8 cellular contexts compared by ENCODE assay signal in genomic region chr7:102527822-102528793, GRCh38. TPM values are rescaled to one million over a fixed set of nuclear protein-coding genes. Genes with fewer than 3 reads are reported as not detected.
"Had no signal": no experiment of that assay in that cellular context is flagged by ENCODE, and none has a peak within 500 bp of the region (broad histone marks: within the 10 kb centered on the region; RNA-seq: fewer than 3 reads in every experiment).

No MANE protein-coding gene starts in this region.

RNA-seq across cellular contexts. Expression of gene UPK3BL2, which starts 15.4 kb away (rescaled TPM):
- total RNA-seq: RPMI7951 had no signal

RNA-seq across cellular contexts. Expression of gene SPDYE2, which starts 22.9 kb away (rescaled TPM):
- total RNA-seq: activated CD4-positive, alpha-beta memory T cell treated with anti-CD3 and anti-CD28 coated beads for 36 hours; activated CD4-positive, alpha-beta T cell treated with anti-CD3 and anti-CD28 coated beads for 36 hours; activated T-helper 1 cell treated with anti-CD3 and anti-CD28 coated beads, Interleukin-12 subunit alpha, Interleukin-12 subunit beta, Interleukin-2, Interleukin-4 antibody, amounts not matched to agents 30 ng/mL and 10 ng/mL and 1 ng/mL, durations not matched to agents 14 hours and 24 hours and 36 hours; cardiac muscle cell; LHCN-M2; NCI-H460; RPMI7951; SK-MEL-5 had no signal
